Comparison of ENCODE assay signal across 7 cellular contexts in genomic region chr7:106565428-106565827, GRCh38.
"Had no signal": no experiment of that assay in that cellular context is flagged by ENCODE, and none has a peak within 500 bp of the region (broad histone marks: within the 10 kb centered on the region; RNA-seq: fewer than 3 reads in every experiment).

No MANE protein-coding gene starts in this region.

- FAIRE-seq: G401.6, GM12891, GM12892, GM18507, GM19239 had no signal

- DNase-seq: GDM1, GF-D8 had no signal
